21 cellular contexts compared by ENCODE assay signal in genomic region chr19:48648134-48648533, GRCh38. TPM values are rescaled to one million over a fixed set of nuclear protein-coding genes. Genes with fewer than 3 reads are reported as not detected.
A peak's percentile ranks its signal among the peaks of the same experiment; 100 is the strongest.
DNase-seq lines count a peak whose midpoint lies in the region; ATAC-seq and TF ChIP-seq lines count a peak whose summit lies in the region.
"Had no signal": no experiment of that assay in that cellular context is flagged by ENCODE, and none has a peak within 500 bp of the region (broad histone marks: within the 10 kb centered on the region; RNA-seq: fewer than 3 reads in every experiment).

No MANE protein-coding gene starts in this region.

- intact Hi-C loops in activated CD8-positive, alpha-beta T cell treated with anti-CD3 and anti-CD28 coated beads for 36 hours (cut with micrococcal nuclease): loop anchor here (10.0 kb wide), 1 partner anchor 97 kb away; the partner anchor contains the start of genes IZUMO1 and RASIP1
- intact Hi-C loops in activated T-helper 2 cell treated with anti-CD3 and anti-CD28 coated beads, Interferon-gamma antibody, Interleukin-2, Interleukin-4, amounts not matched to agents 10 μg/mL and 5 μg/mL and 100 μg/mL, durations not matched to agents 14 hours and 24 hours and 36 hours (cut with micrococcal nuclease): loop anchor here (5.0 kb wide), 2 partner anchors 74 to 139 kb away; no protein-coding TSS in a partner anchor

- no peaks in the 10 kb centered on the region for H3K36me3 Mint-ChIP-seq in activated CD8-positive, alpha-beta T cell treated with anti-CD3 and anti-CD28 coated beads, Interleukin-2, amount 10 ng/mL, durations not matched to agents 7 days and 5 days (ENCODE audit: low read depth)
- no peaks in the 10 kb centered on the region for H3K36me3 Mint-ChIP-seq in activated CD8-positive, alpha-beta T cell treated with anti-CD3 and anti-CD28 coated beads for 36 hours (ENCODE audit: low read depth)
- H3K36me3 Mint-ChIP-seq in CD8-positive, alpha-beta memory T cell: no peaks in the 10 kb centered on the region
- no peaks in the 10 kb centered on the region for H3K36me3 Mint-ChIP-seq in activated T-helper 2 cell treated with anti-CD3 and anti-CD28 coated beads, Interferon-gamma antibody, Interleukin-2, Interleukin-4, amounts not matched to agents 10 μg/mL and 5 μg/mL and 100 μg/mL, durations not matched to agents 14 hours and 24 hours and 36 hours (ENCODE audit: low read depth)
- H3K36me3 Mint-ChIP-seq in neural progenitor cell: no peaks in the 10 kb centered on the region

- peaks cover 15% of the 10 kb centered on the region for H3F3A ChIP-seq in neural progenitor cell (ENCODE audit: low read depth)

- POLR2A ChIA-PET in activated CD8-positive, alpha-beta T cell treated with anti-CD3 and anti-CD28 coated beads, Interleukin-2, amount 10 ng/mL, durations not matched to agents 7 days and 5 days (lab: Charles Lee): no interaction called here
- POLR2A ChIA-PET in activated CD8-positive, alpha-beta T cell treated with anti-CD3 and anti-CD28 coated beads for 36 hours (lab: Charles Lee): no interaction called here
- POLR2A ChIA-PET in CD8-positive, alpha-beta memory T cell (lab: Charles Lee): no interaction called here
- POLR2A ChIA-PET in GM10248 (lab: Yijun Ruan, JAX): no interaction called here

- no peaks in the 10 kb centered on the region for H4K20me1 ChIP-seq in neural progenitor cell (ENCODE audit: low read depth)

- H3K4me1 ChIP-seq in CD8-positive, alpha-beta memory T cell (ENCODE audit: insufficient read depth, low read length): peaks cover 40% of the 10 kb centered on the region
- H3K4me1 ChIP-seq in neural progenitor cell: peaks cover 5% of the 10 kb centered on the region

- H3K9me3 ChIP-seq in CD8-positive, alpha-beta memory T cell (ENCODE audit: low read length): no peaks in the 10 kb centered on the region
- H3K9me3 ChIP-seq in neural progenitor cell (ENCODE audit: low read depth): no peaks in the 10 kb centered on the region
- H3K9me3 ChIP-seq: ovary, right lobe of liver had no signal

- no peak overlapping the region for H3K27ac ChIP-seq in CD8-positive, alpha-beta memory T cell (ENCODE audit: low read depth, low read length)
- H3K27ac ChIP-seq in neural progenitor cell: no peak overlapping the region
- H3K27ac ChIP-seq: HL-60, ovary, right lobe of liver, VCaP had no signal

- H3K4me3 Mint-ChIP-seq in activated CD8-positive, alpha-beta T cell treated with anti-CD3 and anti-CD28 coated beads, Interleukin-2, amount 10 ng/mL, durations not matched to agents 7 days and 5 days: no peak overlapping the region
- no peak overlapping the region for H3K4me3 Mint-ChIP-seq in activated CD8-positive, alpha-beta T cell treated with anti-CD3 and anti-CD28 coated beads for 36 hours
- peak overlapping the region in 6 of 7 donors; percentile 5 to 56 (median 18) for H3K4me3 Mint-ChIP-seq in CD8-positive, alpha-beta memory T cell
- no peak overlapping the region for H3K4me3 Mint-ChIP-seq in activated T-helper 2 cell treated with anti-CD3 and anti-CD28 coated beads, Interferon-gamma antibody, Interleukin-2, Interleukin-4, amounts not matched to agents 10 μg/mL and 5 μg/mL and 100 μg/mL, durations not matched to agents 14 hours and 24 hours and 36 hours (ENCODE audit: low read depth)
- H3K4me3 Mint-ChIP-seq in neural progenitor cell: no peak overlapping the region
- H3K4me3 Mint-ChIP-seq: stimulated activated naive CD8-positive, alpha-beta T cell treated with anti-CD3 and anti-CD28 coated beads, Interleukin-15, amount 100 ng/mL, for 72 hours had no signal

- peak overlapping the region; percentile 10 for H3K27ac Mint-ChIP-seq in activated CD8-positive, alpha-beta T cell treated with anti-CD3 and anti-CD28 coated beads, Interleukin-2, amount 10 ng/mL, durations not matched to agents 7 days and 5 days
- no peak overlapping the region for H3K27ac Mint-ChIP-seq in activated CD8-positive, alpha-beta T cell treated with anti-CD3 and anti-CD28 coated beads for 36 hours
- H3K27ac Mint-ChIP-seq in CD8-positive, alpha-beta memory T cell: peak overlapping the region; percentile 44 to 95 (median 88)
- H3K27ac Mint-ChIP-seq in activated T-helper 2 cell treated with anti-CD3 and anti-CD28 coated beads, Interferon-gamma antibody, Interleukin-2, Interleukin-4, amounts not matched to agents 10 μg/mL and 5 μg/mL and 100 μg/mL, durations not matched to agents 14 hours and 24 hours and 36 hours: peak overlapping the region; percentile 2
- H3K27ac Mint-ChIP-seq in neural progenitor cell: peak overlapping the region; percentile 11

- H3K27me3 ChIP-seq in CD8-positive, alpha-beta memory T cell (ENCODE audit: insufficient read depth, low read length, poor library complexity, severe bottlenecking): no peaks in the 10 kb centered on the region
- no peaks in the 10 kb centered on the region for H3K27me3 ChIP-seq in neural progenitor cell
- H3K27me3 ChIP-seq: ovary, right lobe of liver had no signal

- DNase-seq in activated CD8-positive, alpha-beta T cell treated with anti-CD3 and anti-CD28 coated beads, Interleukin-2, amount 10 ng/mL, durations not matched to agents 7 days and 5 days: no peak
- DNase-seq in activated CD8-positive, alpha-beta T cell treated with anti-CD3 and anti-CD28 coated beads for 36 hours: no peak
- DNase-seq in CD8-positive, alpha-beta memory T cell: no peak
- DNase-seq in activated T-helper 2 cell treated with anti-CD3 and anti-CD28 coated beads, Interferon-gamma antibody, Interleukin-2, Interleukin-4, amounts not matched to agents 10 μg/mL and 5 μg/mL and 100 μg/mL, durations not matched to agents 14 hours and 24 hours and 36 hours (ENCODE audit: low spot score): no peak
- no peak for DNase-seq in neural progenitor cell (ENCODE audit: low spot score)
- no peak for DNase-seq in GM10248 (ENCODE audit: extremely low spot score)
- DNase-seq: HCEC 1CT; IMR-90; NCI-H187; NCI-H446; right lobe of liver; stimulated activated naive CD8-positive, alpha-beta T cell treated with anti-CD3 and anti-CD28 coated beads, Interleukin-15, amount 100 ng/mL, for 72 hours had no signal

- no peak overlapping the region for H2AFZ ChIP-seq in neural progenitor cell (replicated peaks)

- peaks cover 51% of the 10 kb centered on the region for H3K4me1 Mint-ChIP-seq in activated CD8-positive, alpha-beta T cell treated with anti-CD3 and anti-CD28 coated beads, Interleukin-2, amount 10 ng/mL, durations not matched to agents 7 days and 5 days (ENCODE audit: low read depth)
- peaks cover 36% of the 10 kb centered on the region for H3K4me1 Mint-ChIP-seq in activated CD8-positive, alpha-beta T cell treated with anti-CD3 and anti-CD28 coated beads for 36 hours (ENCODE audit: low read depth)
- H3K4me1 Mint-ChIP-seq in CD8-positive, alpha-beta memory T cell: peaks cover 30 to 48% (median 43%) of the 10 kb centered on the region in 3 donors
- H3K4me1 Mint-ChIP-seq in activated T-helper 2 cell treated with anti-CD3 and anti-CD28 coated beads, Interferon-gamma antibody, Interleukin-2, Interleukin-4, amounts not matched to agents 10 μg/mL and 5 μg/mL and 100 μg/mL, durations not matched to agents 14 hours and 24 hours and 36 hours (ENCODE audit: low read depth): peaks cover 35% of the 10 kb centered on the region
- H3K4me1 Mint-ChIP-seq in neural progenitor cell: peaks cover 23% of the 10 kb centered on the region

- CTCF ChIA-PET in activated CD8-positive, alpha-beta T cell treated with anti-CD3 and anti-CD28 coated beads, Interleukin-2, amount 10 ng/mL, durations not matched to agents 7 days and 5 days (lab: Charles Lee): no interaction called here
- CTCF ChIA-PET in activated CD8-positive, alpha-beta T cell treated with anti-CD3 and anti-CD28 coated beads for 36 hours (lab: Charles Lee): interaction anchor here (1.2 kb wide), 1 partner anchor 29 kb away, joined by 3 read pairs; no protein-coding TSS in a partner anchor
- CTCF ChIA-PET in CD8-positive, alpha-beta memory T cell (lab: Charles Lee): interaction anchor here (0.7 to 1.7 kb wide), 2 partner anchors 158 to 194 kb away, joined by 3 to 4 read pairs; no protein-coding TSS in a partner anchor
- CTCF ChIA-PET in GM10248 (lab: Yijun Ruan, JAX): interaction anchor here (1.4 kb wide), 1 partner anchor 8 kb away, joined by 3 read pairs; no protein-coding TSS in a partner anchor

- TF ChIP-seq CTCF in activated CD8-positive, alpha-beta T cell treated with anti-CD3 and anti-CD28 coated beads for 36 hours (IDR thresholded peaks at IDR 0.05): no peak
- no peak for TF ChIP-seq CTCF in neural progenitor cell (IDR thresholded peaks at IDR 0.05)
- no peak for TF ChIP-seq CTCF in GM10248 (IDR thresholded peaks at IDR 0.05; ENCODE audit: control extremely low read depth, extremely low read depth, low read depth, missing control alignments)

- peaks cover 15% of the 10 kb centered on the region for H3K79me2 ChIP-seq in neural progenitor cell (ENCODE audit: low read depth)

- no peak overlapping the region for H3K9ac ChIP-seq in neural progenitor cell

- H3K27me3 Mint-ChIP-seq in activated CD8-positive, alpha-beta T cell treated with anti-CD3 and anti-CD28 coated beads, Interleukin-2, amount 10 ng/mL, durations not matched to agents 7 days and 5 days (ENCODE audit: low read depth): no peaks in the 10 kb centered on the region
- H3K27me3 Mint-ChIP-seq in activated CD8-positive, alpha-beta T cell treated with anti-CD3 and anti-CD28 coated beads for 36 hours: no peaks in the 10 kb centered on the region
- no peaks in the 10 kb centered on the region for H3K27me3 Mint-ChIP-seq in CD8-positive, alpha-beta memory T cell
- no peaks in the 10 kb centered on the region for H3K27me3 Mint-ChIP-seq in activated T-helper 2 cell treated with anti-CD3 and anti-CD28 coated beads, Interferon-gamma antibody, Interleukin-2, Interleukin-4, amounts not matched to agents 10 μg/mL and 5 μg/mL and 100 μg/mL, durations not matched to agents 14 hours and 24 hours and 36 hours (ENCODE audit: low read depth)
- H3K27me3 Mint-ChIP-seq in neural progenitor cell (ENCODE audit: insufficient read depth, low read depth): peaks cover 2% of the 10 kb centered on the region
- H3K27me3 Mint-ChIP-seq: stimulated activated naive CD8-positive, alpha-beta T cell treated with anti-CD3 and anti-CD28 coated beads, Interleukin-15, amount 100 ng/mL, for 72 hours had no signal

- ATAC-seq in activated CD8-positive, alpha-beta T cell treated with anti-CD3 and anti-CD28 coated beads, Interleukin-2, amount 10 ng/mL, durations not matched to agents 7 days and 5 days: no peak
- no peak for ATAC-seq in activated CD8-positive, alpha-beta T cell treated with anti-CD3 and anti-CD28 coated beads for 36 hours
- ATAC-seq in GM21717 (IDR thresholded peaks at IDR 0.05; ENCODE audit: unreplicated experiment): no peak
- no peak for ATAC-seq in HG03439 (IDR thresholded peaks at IDR 0.05; ENCODE audit: unreplicated experiment)
- ATAC-seq: esophagus mucosa; left lobe of liver; right lobe of liver; Right ventricle myocardium inferior; stimulated activated naive CD8-positive, alpha-beta T cell treated with anti-CD3 and anti-CD28 coated beads, Interleukin-15, amount 100 ng/mL, for 72 hours had no signal

- H3K4me2 ChIP-seq in neural progenitor cell: no peak overlapping the region

- H3K36me3 ChIP-seq in CD8-positive, alpha-beta memory T cell (ENCODE audit: insufficient read depth, low read length): no peaks in the 10 kb centered on the region
- H3K36me3 ChIP-seq in neural progenitor cell: no peaks in the 10 kb centered on the region
- H3K36me3 ChIP-seq: ovary, right lobe of liver had no signal

- H3K9me3 Mint-ChIP-seq in activated CD8-positive, alpha-beta T cell treated with anti-CD3 and anti-CD28 coated beads, Interleukin-2, amount 10 ng/mL, durations not matched to agents 7 days and 5 days (ENCODE audit: insufficient read depth): no peaks in the 10 kb centered on the region
- no peaks in the 10 kb centered on the region for H3K9me3 Mint-ChIP-seq in activated CD8-positive, alpha-beta T cell treated with anti-CD3 and anti-CD28 coated beads for 36 hours
- no peaks in the 10 kb centered on the region for H3K9me3 Mint-ChIP-seq in CD8-positive, alpha-beta memory T cell
- H3K9me3 Mint-ChIP-seq in activated T-helper 2 cell treated with anti-CD3 and anti-CD28 coated beads, Interferon-gamma antibody, Interleukin-2, Interleukin-4, amounts not matched to agents 10 μg/mL and 5 μg/mL and 100 μg/mL, durations not matched to agents 14 hours and 24 hours and 36 hours: no peaks in the 10 kb centered on the region
- H3K9me3 Mint-ChIP-seq in neural progenitor cell: no peaks in the 10 kb centered on the region
- H3K9me3 Mint-ChIP-seq: stimulated activated naive CD8-positive, alpha-beta T cell treated with anti-CD3 and anti-CD28 coated beads, Interleukin-15, amount 100 ng/mL, for 72 hours had no signal

- no peak overlapping the region for H3K4me3 ChIP-seq in CD8-positive, alpha-beta memory T cell (ENCODE audit: low read length)
- H3K4me3 ChIP-seq in neural progenitor cell: no peak overlapping the region
- H3K4me3 ChIP-seq: ovary, right lobe of liver had no signal

RNA-seq across cellular contexts. Expression of gene CA11, which starts 2.1 kb away (rescaled TPM):
- 1 to 10 TPM; 5.2 to 6.3 TPM for total RNA-seq in activated CD8-positive, alpha-beta T cell treated with anti-CD3 and anti-CD28 coated beads, Interleukin-2, amount 10 ng/mL, durations not matched to agents 7 days and 5 days
- 10 to 100 TPM; 11.1 to 13.0 TPM for total RNA-seq in activated CD8-positive, alpha-beta T cell treated with anti-CD3 and anti-CD28 coated beads for 36 hours
- 10 to 100 TPM; 12.7 to 13.0 TPM for total RNA-seq in CD8-positive, alpha-beta memory T cell
- polyA plus RNA-seq in CD8-positive, alpha-beta memory T cell: 8.3 TPM
- total RNA-seq in activated T-helper 2 cell treated with anti-CD3 and anti-CD28 coated beads, Interferon-gamma antibody, Interleukin-2, Interleukin-4, amounts not matched to agents 10 μg/mL and 5 μg/mL and 100 μg/mL, durations not matched to agents 14 hours and 24 hours and 36 hours: 5.4 and 6.5 TPM in 2 replicates
- 12.6 and 49.8 TPM in 2 replicates for total RNA-seq in neural progenitor cell (ENCODE audit: low replicate concordance)

RNA-seq across cellular contexts. Expression of gene DBP, which starts 11.0 kb away (rescaled TPM):
- 10 to 100 TPM; 17.3 to 18.3 TPM for total RNA-seq in activated CD8-positive, alpha-beta T cell treated with anti-CD3 and anti-CD28 coated beads, Interleukin-2, amount 10 ng/mL, durations not matched to agents 7 days and 5 days
- 10 to 100 TPM; 10.8 to 13.1 TPM for total RNA-seq in activated CD8-positive, alpha-beta T cell treated with anti-CD3 and anti-CD28 coated beads for 36 hours
- total RNA-seq in CD8-positive, alpha-beta memory T cell: 10 to 100 TPM; 10.9 to 12.1 TPM
- polyA plus RNA-seq in CD8-positive, alpha-beta memory T cell: 84.1 TPM
- total RNA-seq in activated T-helper 2 cell treated with anti-CD3 and anti-CD28 coated beads, Interferon-gamma antibody, Interleukin-2, Interleukin-4, amounts not matched to agents 10 μg/mL and 5 μg/mL and 100 μg/mL, durations not matched to agents 14 hours and 24 hours and 36 hours: 7.3 and 7.9 TPM in 2 replicates
- 7.4 and 10.3 TPM in 2 replicates for total RNA-seq in neural progenitor cell (ENCODE audit: low replicate concordance)

RNA-seq across cellular contexts. Expression of gene NTN5, which starts 24.7 kb away (rescaled TPM):
- total RNA-seq in activated CD8-positive, alpha-beta T cell treated with anti-CD3 and anti-CD28 coated beads, Interleukin-2, amount 10 ng/mL, durations not matched to agents 7 days and 5 days: under 1 TPM; 0.55 to 0.78 TPM
- under 1 TPM; 0.16 to 0.83 TPM for total RNA-seq in activated CD8-positive, alpha-beta T cell treated with anti-CD3 and anti-CD28 coated beads for 36 hours
- total RNA-seq in CD8-positive, alpha-beta memory T cell: under 1 TPM; 0.11 to 0.33 TPM
- not detected for polyA plus RNA-seq in CD8-positive, alpha-beta memory T cell
- 0.46 and 0.55 TPM in 2 replicates for total RNA-seq in activated T-helper 2 cell treated with anti-CD3 and anti-CD28 coated beads, Interferon-gamma antibody, Interleukin-2, Interleukin-4, amounts not matched to agents 10 μg/mL and 5 μg/mL and 100 μg/mL, durations not matched to agents 14 hours and 24 hours and 36 hours
- 0.87 TPM in 1 of 2 replicates, not detected in the other for total RNA-seq in neural progenitor cell (ENCODE audit: low replicate concordance)
- total RNA-seq: bronchial epithelial cell, esophagus mucosa, IMR-90 had no signal

RNA-seq across cellular contexts. Expression of gene SPHK2, which starts 28.8 kb away (rescaled TPM):
- 10 to 100 TPM; 33.0 to 33.1 TPM for total RNA-seq in activated CD8-positive, alpha-beta T cell treated with anti-CD3 and anti-CD28 coated beads, Interleukin-2, amount 10 ng/mL, durations not matched to agents 7 days and 5 days
- 10 to 100 TPM; 22.3 to 22.9 TPM for total RNA-seq in activated CD8-positive, alpha-beta T cell treated with anti-CD3 and anti-CD28 coated beads for 36 hours
- total RNA-seq in CD8-positive, alpha-beta memory T cell: 10 to 100 TPM; 37.5 to 38.5 TPM
- polyA plus RNA-seq in CD8-positive, alpha-beta memory T cell: 10.2 TPM
- total RNA-seq in activated T-helper 2 cell treated with anti-CD3 and anti-CD28 coated beads, Interferon-gamma antibody, Interleukin-2, Interleukin-4, amounts not matched to agents 10 μg/mL and 5 μg/mL and 100 μg/mL, durations not matched to agents 14 hours and 24 hours and 36 hours: 34.3 and 35.0 TPM in 2 replicates
- total RNA-seq in neural progenitor cell (ENCODE audit: low replicate concordance): 7.2 and 46.1 TPM in 2 replicates

RNA-seq across cellular contexts. Expression of gene RPL18, which starts 29.2 kb away (rescaled TPM):
- 1,000 to 10,000 TPM; 1,371 to 1,433 TPM for total RNA-seq in activated CD8-positive, alpha-beta T cell treated with anti-CD3 and anti-CD28 coated beads, Interleukin-2, amount 10 ng/mL, durations not matched to agents 7 days and 5 days
- 1,000 to 10,000 TPM; 2,304 to 2,324 TPM for total RNA-seq in activated CD8-positive, alpha-beta T cell treated with anti-CD3 and anti-CD28 coated beads for 36 hours
- 1,000 to 10,000 TPM; 1,778 to 1,810 TPM for total RNA-seq in CD8-positive, alpha-beta memory T cell
- polyA plus RNA-seq in CD8-positive, alpha-beta memory T cell: 1,821 TPM
- 1,853 and 1,861 TPM in 2 replicates for total RNA-seq in activated T-helper 2 cell treated with anti-CD3 and anti-CD28 coated beads, Interferon-gamma antibody, Interleukin-2, Interleukin-4, amounts not matched to agents 10 μg/mL and 5 μg/mL and 100 μg/mL, durations not matched to agents 14 hours and 24 hours and 36 hours
- total RNA-seq in neural progenitor cell (ENCODE audit: low replicate concordance): 1,962 and 2,391 TPM in 2 replicates

Comparison
In these comparisons a context has a peak if more than half of its experiments do, and no peak if none do; other contexts are left out.
1. H3K4me3 Mint-ChIP-seq: peak in CD8-positive, alpha-beta memory T cell (6 of 7); none in activated CD8-positive, alpha-beta T cell treated with anti-CD3 and anti-CD28 coated beads, Interleukin-2, amount 10 ng/mL, durations not matched to agents 7 days and 5 days (single experiment), activated CD8-positive, alpha-beta T cell treated with anti-CD3 and anti-CD28 coated beads for 36 hours (single experiment), activated T-helper 2 cell treated with anti-CD3 and anti-CD28 coated beads, Interferon-gamma antibody, Interleukin-2, Interleukin-4, amounts not matched to agents 10 μg/mL and 5 μg/mL and 100 μg/mL, durations not matched to agents 14 hours and 24 hours and 36 hours (single experiment) and neural progenitor cell (single experiment).